Comparison of ENCODE assay signal across 1 cellular context in the genomic region with DNA sequence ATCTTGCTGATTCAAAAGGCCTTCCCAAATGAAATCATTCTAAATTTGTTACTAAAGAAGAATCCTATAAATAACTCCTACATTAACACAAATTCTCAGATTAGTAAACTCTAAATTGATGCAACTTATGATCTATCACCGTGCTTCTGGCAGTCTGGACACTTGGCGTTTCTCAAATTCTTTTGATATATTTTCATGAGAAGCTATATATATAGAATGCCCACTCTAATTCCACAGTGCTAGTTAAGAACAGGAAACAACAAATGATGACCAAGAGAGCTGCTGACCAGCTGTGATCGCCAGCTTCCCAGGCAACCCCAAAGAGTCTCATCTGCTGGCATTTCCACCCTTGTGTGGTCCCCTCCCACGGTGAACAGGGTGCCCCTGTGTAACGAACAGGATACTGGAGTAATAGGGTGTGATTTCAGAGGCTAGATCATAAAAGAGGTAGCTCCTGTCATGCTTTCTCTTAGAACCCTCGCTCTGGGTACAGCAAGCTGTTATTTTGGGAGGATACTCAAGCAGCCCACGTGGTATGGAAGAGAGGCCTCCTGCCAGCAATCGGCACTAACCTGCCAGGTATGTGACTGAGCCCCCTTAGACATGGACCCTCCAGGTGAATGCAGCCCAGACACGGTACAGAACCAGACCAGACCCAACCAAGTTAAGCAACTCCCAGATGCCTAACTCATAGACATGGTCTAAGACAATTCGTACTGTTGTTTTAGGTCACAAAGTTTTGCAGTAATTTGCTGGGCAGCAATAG.
TF ChIP-seq lines count a peak whose summit lies in the region.

No MANE protein-coding gene starts in this region.

TF ChIP-seq in GM23338, 12 proteins besides CTCF, POLR2A, EP300 and RAD21 (continued from another document):
- TF ChIP-seq ZNF462 (CRISPR knock-in tag; IDR thresholded peaks at IDR 0.05) (no peak), JUNB (IDR thresholded peaks at IDR 0.05; ENCODE audit: unreplicated experiment) (no peak), EZH2 (IDR thresholded peaks at IDR 0.05; ENCODE audit: low read depth, unreplicated experiment) (no peak), ZNF331 (CRISPR knock-in tag; IDR thresholded peaks at IDR 0.05; ENCODE audit: low read depth) (no peak), ZNF114 (CRISPR knock-in tag; IDR thresholded peaks at IDR 0.05) (no peak), REST (IDR thresholded peaks at IDR 0.05; ENCODE audit: unreplicated experiment) (no peak)
